8 cellular contexts compared by ENCODE assay signal in the genomic region with DNA sequence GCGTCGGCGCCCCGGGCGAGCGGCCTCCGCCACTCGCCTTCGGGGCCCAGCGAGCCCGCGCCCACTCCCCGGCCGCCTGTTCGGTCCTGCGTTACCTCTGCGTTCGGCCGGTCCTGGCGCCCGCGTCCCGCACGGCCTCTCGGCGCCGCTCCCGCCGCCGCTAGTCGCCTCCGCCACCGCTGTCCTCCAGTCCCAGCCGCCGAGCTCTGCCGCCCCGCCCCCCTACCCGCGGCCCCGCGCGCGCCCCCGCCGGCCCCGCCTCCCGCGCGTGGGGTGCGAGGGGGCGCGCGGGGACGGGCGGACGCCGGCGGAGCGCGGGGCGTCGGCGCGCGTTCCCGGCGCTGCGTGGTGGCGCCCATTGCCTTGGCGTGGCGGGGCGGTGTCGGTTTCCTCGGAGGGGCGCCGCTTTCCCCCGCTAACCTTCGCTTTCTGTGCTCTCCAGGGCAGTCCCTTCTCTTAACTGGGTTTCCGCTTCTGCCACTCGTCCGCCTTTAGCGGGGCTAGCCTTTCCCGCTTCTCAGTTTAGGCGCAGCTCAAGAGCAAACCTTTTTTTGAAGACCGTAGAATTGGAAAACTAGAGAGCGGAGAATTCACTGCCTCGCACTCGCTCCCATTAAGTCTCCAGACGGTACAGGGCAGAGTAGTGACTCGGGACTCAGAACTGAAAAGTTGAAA. TPM values are rescaled to one million over a fixed set of nuclear protein-coding genes. Genes with fewer than 3 reads are reported as not detected.
DNase-seq lines count a peak whose midpoint lies in the region; ATAC-seq, FAIRE-seq and TF ChIP-seq lines count a peak whose summit lies in the region.

A gene with protein sequence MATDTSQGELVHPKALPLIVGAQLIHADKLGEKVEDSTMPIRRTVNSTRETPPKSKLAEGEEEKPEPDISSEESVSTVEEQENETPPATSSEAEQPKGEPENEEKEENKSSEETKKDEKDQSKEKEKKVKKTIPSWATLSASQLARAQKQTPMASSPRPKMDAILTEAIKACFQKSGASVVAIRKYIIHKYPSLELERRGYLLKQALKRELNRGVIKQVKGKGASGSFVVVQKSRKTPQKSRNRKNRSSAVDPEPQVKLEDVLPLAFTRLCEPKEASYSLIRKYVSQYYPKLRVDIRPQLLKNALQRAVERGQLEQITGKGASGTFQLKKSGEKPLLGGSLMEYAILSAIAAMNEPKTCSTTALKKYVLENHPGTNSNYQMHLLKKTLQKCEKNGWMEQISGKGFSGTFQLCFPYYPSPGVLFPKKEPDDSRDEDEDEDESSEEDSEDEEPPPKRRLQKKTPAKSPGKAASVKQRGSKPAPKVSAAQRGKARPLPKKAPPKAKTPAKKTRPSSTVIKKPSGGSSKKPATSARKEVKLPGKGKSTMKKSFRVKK (minus strand): TSS at position 208 of the 675 bp plus-strand sequence. CDS start 6,867 bp downstream, outside the sequence.

- H3K79me2 ChIP-seq in MM.1S (ENCODE audit: low read length), result peaks cover 42% of the 10 kb centered on the region

- H3K4me2 ChIP-seq in MM.1S (ENCODE audit: low read depth, low read length), result peak within 1 kb of the TSS; percentile 81

- H3K27me3 Mint-ChIP-seq in activated naive CD8-positive, alpha-beta T cell, result no peaks in the 10 kb centered on the region

- H3K27ac Mint-ChIP-seq in activated naive CD8-positive, alpha-beta T cell, result peak within 1 kb of the TSS; percentile 97

- H3K4me1 ChIP-seq in MM.1S (ENCODE audit: low read length) (peaks cover 11% of the 10 kb centered on the region; the same call in 1 of the 2 replicates), pancreas (peaks cover 4 to 12% (median 8%) of the 10 kb centered on the region in 3 donors), thymus (ENCODE audit: control insufficient read depth, insufficient read depth, low read length) (peaks cover 8% of the 10 kb centered on the region)

- no peaks in the 10 kb centered on the region for H3K36me3 ChIP-seq in GM06990 (ENCODE audit: control insufficient read depth, insufficient read depth, low read length)
- H3K36me3 ChIP-seq in MM.1S (replicated peaks; ENCODE audit: insufficient read depth, low read length), result no peaks in the 10 kb centered on the region
- H3K36me3 ChIP-seq in pancreas, result no peaks in the 10 kb centered on the region
- H3K36me3 ChIP-seq in thymus (ENCODE audit: control insufficient read depth, insufficient read depth), result no peaks in the 10 kb centered on the region

- H3K9me3 ChIP-seq in MM.1S (replicated peaks; ENCODE audit: insufficient read depth, low read length) (no peaks in the 10 kb centered on the region), pancreas (no peaks in the 10 kb centered on the region), thymus (ENCODE audit: control insufficient read depth) (no peaks in the 10 kb centered on the region)

- H3K9me2 ChIP-seq in MM.1S (replicated peaks; ENCODE audit: insufficient read depth, low read length), result no peaks in the 10 kb centered on the region

- no peaks in the 10 kb centered on the region for H3K9me3 Mint-ChIP-seq in activated naive CD8-positive, alpha-beta T cell (ENCODE audit: low read depth)

- H3K27ac ChIP-seq in MM.1S (ENCODE audit: low read length), result peak within 1 kb of the TSS; percentile 82
- peak within 1 kb of the TSS; percentile 89 to 99 (median 95) for H3K27ac ChIP-seq in pancreas
- peak within 1 kb of the TSS; percentile 99 for H3K27ac ChIP-seq in thymus (ENCODE audit: low read depth)

- intact Hi-C loops in head of caudate nucleus (cut with DNase I), result loop anchor here (10.0 kb wide), 1 partner anchor 388 kb away; a partner anchor contains a TSS
- intact Hi-C loops in pancreas (cut with DNase I), result no loop called here

- peak; percentile 67 to 82 (median 72) for ATAC-seq in pancreas

- H3K36me3 Mint-ChIP-seq in activated naive CD8-positive, alpha-beta T cell, result no peaks in the 10 kb centered on the region

- H3K4me3 ChIP-seq in GM06990 (replicated peaks; ENCODE audit: low read depth, low read length) (peak within 1 kb of the TSS; percentile 80), MM.1S (ENCODE audit: low read length) (peak within 1 kb of the TSS; percentile 95), pancreas (peak within 1 kb of the TSS; percentile 68 to 98 (median 86)), thymus (ENCODE audit: low read length) (peak within 1 kb of the TSS; percentile 98)

- WGBS in pancreas, 2 donors, result 0 to 1% methylated on average over 54 to 90 of the region's 90 CpGs
- under 1% methylated on average over 90 of the region's 90 CpGs for WGBS in thymus

- H3K4me3 Mint-ChIP-seq in activated naive CD8-positive, alpha-beta T cell, result peak within 1 kb of the TSS; percentile 95

- DNase-seq in GM06990 (ENCODE audit: extremely low read depth, insufficient read length), result peak; percentile 86
- DNase-seq in HCEC 1CT, result peak; percentile 67
- DNase-seq in MM.1S, result peak; percentile 71
- DNase-seq in SKM-1 treated with dmso at 0.1 percent for 144 hours (lab: John Stamatoyannopoulos, UW; ENCODE audit: unreplicated experiment), result peak; percentile 40
- peak; percentile 27 to 90 (median 78) for DNase-seq in head of caudate nucleus
- DNase-seq in pancreas, result peak; percentile 76 to 90 (median 84)

- peaks cover 8% of the 10 kb centered on the region for H4K20me1 ChIP-seq in MM.1S (ENCODE audit: insufficient read depth, low read length)

- TF ChIP-seq CTCF in GM06990 (IDR thresholded peaks at IDR 0.05; ENCODE audit: insufficient read depth, low read length, poor library complexity, severe bottlenecking), result no peak
- TF ChIP-seq CTCF in MM.1S (IDR thresholded peaks at IDR 0.05; ENCODE audit: low read length), result no peak
- TF ChIP-seq CTCF in pancreas (IDR thresholded peaks at IDR 0.05), result no peak

- H3K9ac ChIP-seq in MM.1S (ENCODE audit: low read length), result peak within 1 kb of the TSS; percentile 89

- H3F3A ChIP-seq in MM.1S (ENCODE audit: insufficient read depth, low read length), result peaks cover 13% of the 10 kb centered on the region

- H2AFZ ChIP-seq in MM.1S (ENCODE audit: low read length), result peak within 1 kb of the TSS; percentile 90

- H3K27me3 ChIP-seq in GM06990 (replicated peaks; ENCODE audit: control insufficient read depth, insufficient read depth, low read length) (no peaks in the 10 kb centered on the region), MM.1S (replicated peaks; ENCODE audit: insufficient read depth, low read length) (no peaks in the 10 kb centered on the region), pancreas (no peaks in the 10 kb centered on the region), thymus (ENCODE audit: control insufficient read depth, insufficient read depth) (no peaks in the 10 kb centered on the region)

- peaks cover 32% of the 10 kb centered on the region for H3K4me1 Mint-ChIP-seq in activated naive CD8-positive, alpha-beta T cell (ENCODE audit: low read depth)

- no peak for FAIRE-seq in pancreas (lab: Jason Lieb, UNC)

RNA-seq across cellular contexts. Expression of the gene that starts here (rescaled TPM):
- total RNA-seq in pancreas, result 100 to 1,000 TPM in 1 of 6 donors, 10 to 100 TPM in 5; 57.6 to 138 (median 68.0) TPM
- polyA plus RNA-seq in pancreas (10 to 100 TPM; 48.0 to 68.8 TPM), thymus (123 TPM)

Comparison
In these comparisons a context has a peak if more than half of its experiments do, and no peak if none do; other contexts are left out.
1. Peak in every context shown above with its lines: DNase-seq, ATAC-seq, H3K4me3 ChIP-seq and H3K27ac ChIP-seq.